Comparison of ENCODE assay signal across 9 cellular contexts in the genomic region with DNA sequence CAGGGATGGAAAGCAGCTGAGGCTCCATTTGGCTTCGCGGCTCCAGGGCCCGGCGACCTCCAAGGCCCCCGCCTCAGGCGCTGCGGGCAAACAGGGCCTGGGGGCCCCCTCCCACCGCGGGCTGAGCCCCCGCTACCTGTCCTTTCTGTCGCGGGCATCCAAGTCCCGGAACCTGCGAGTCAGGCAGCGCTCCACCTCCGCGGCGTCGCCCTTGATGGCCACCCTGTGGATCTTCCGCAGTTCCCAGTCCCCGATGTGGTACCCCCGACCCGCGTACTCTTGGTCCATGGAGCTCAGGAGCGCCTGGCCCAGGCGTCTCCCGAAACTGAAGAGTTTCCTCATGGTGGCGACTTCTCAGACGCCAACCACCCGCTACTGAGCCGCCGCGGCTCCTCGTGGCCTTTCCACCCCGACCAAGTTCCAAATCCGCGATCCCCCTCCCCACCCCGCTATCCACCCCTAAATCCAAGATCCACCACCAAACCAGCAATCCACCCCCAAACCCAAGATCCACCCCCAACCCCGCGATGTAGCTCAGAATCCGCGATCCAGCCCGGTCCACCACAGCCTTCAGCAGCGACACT.
DNase-seq lines count a peak whose midpoint lies in the region; ATAC-seq, FAIRE-seq and TF ChIP-seq lines count a peak whose summit lies in the region.
"Had no signal": no experiment of that assay in that cellular context is flagged by ENCODE, and none has a peak within 500 bp of the region (broad histone marks: within the 10 kb centered on the region; RNA-seq: fewer than 3 reads in every experiment).

No MANE protein-coding gene starts in this region.

- H3K9me3 ChIP-seq in RWPE2 (ENCODE audit: severe bottlenecking) = no peaks in the 10 kb centered on the region
- H3K9me3 ChIP-seq in endothelial cell of umbilical vein (replicated peaks; ENCODE audit: control insufficient read depth, insufficient read depth, low read length) = no peaks in the 10 kb centered on the region
- no peaks in the 10 kb centered on the region for H3K9me3 ChIP-seq in neural cell (ENCODE audit: low read length)
- no peaks in the 10 kb centered on the region for H3K9me3 ChIP-seq in A673 (ENCODE audit: low read depth, low read length, poor library complexity, severe bottlenecking)
- H3K9me3 ChIP-seq: thyroid gland had no signal

- H3K9ac ChIP-seq in endothelial cell of umbilical vein (replicated peaks; ENCODE audit: extremely low read depth, insufficient read depth, low read length) = no peak overlapping the region
- peak overlapping the region; percentile 48 for H3K9ac ChIP-seq in neural cell (ENCODE audit: low read length)

- peaks cover 54% of the 10 kb centered on the region for H3K27me3 ChIP-seq in RWPE2 (ENCODE audit: insufficient read depth, poor library complexity, severe bottlenecking)
- peaks cover 20 to 37% of the 10 kb centered on the region in 2 experiments for H3K27me3 ChIP-seq in endothelial cell of umbilical vein (ENCODE audit: control insufficient read depth in 2 of 2, insufficient read depth in 2 of 2, low read length in 2 of 2)
- H3K27me3 ChIP-seq in neural cell (ENCODE audit: insufficient read depth, low read depth, low read length) = peaks cover 44% of the 10 kb centered on the region
- peaks cover 52% of the 10 kb centered on the region for H3K27me3 ChIP-seq in A673 (replicated peaks; ENCODE audit: insufficient read depth, low read depth, low read length, poor library complexity)
- H3K27me3 ChIP-seq: thyroid gland had no signal

- H3K9me3 Mint-ChIP-seq in CD14-positive monocyte = peaks cover 0 to 15% (median 9%) of the 10 kb centered on the region in 7 donors

- peaks cover 62 to 89% (median 69%) of the 10 kb centered on the region in 3 donors for H3K27me3 Mint-ChIP-seq in CD14-positive monocyte (ENCODE audit: low read depth in 3 of 3)

- BruUV-seq in endothelial cell of umbilical vein (replicated peaks; lab: Mats Ljungman, UMichigan) (no TSS peak), A673 (replicated peaks; lab: Mats Ljungman, UMichigan) (no TSS peak)

- dilution Hi-C loops in endothelial cell of umbilical vein (cut with MboI; ENCODE audit: extremely low pct_ligation_motif_present, low sequenced_read_pairs) = no loop called here

- no peak overlapping the region for H3K4me2 ChIP-seq in endothelial cell of umbilical vein (ENCODE audit: insufficient read depth, low read length)
- peak overlapping the region; percentile 30 for H3K4me2 ChIP-seq in neural cell (ENCODE audit: low read length)

- no peaks in the 10 kb centered on the region for H3K9me1 ChIP-seq in endothelial cell of umbilical vein (replicated peaks; ENCODE audit: control insufficient read depth, extremely low read depth, insufficient read depth, low read length)

- no peaks in the 10 kb centered on the region for H3K79me2 ChIP-seq in endothelial cell of umbilical vein (ENCODE audit: control insufficient read depth, insufficient read depth, low read length)
- H3K79me2 ChIP-seq in neural cell (replicated peaks; ENCODE audit: insufficient read depth, low read length) = no peaks in the 10 kb centered on the region

- peak overlapping the region in 1 of 7 donors; percentile 50 for H3K27ac Mint-ChIP-seq in CD14-positive monocyte

- H3F3A ChIP-seq in neural cell (ENCODE audit: insufficient read depth, low read length, poor library complexity, severe bottlenecking) = no peaks in the 10 kb centered on the region

- peak; percentile 16; the same call in 1 of the 3 replicates for ATAC-seq in RWPE2 (ENCODE audit: low read depth)

- no peak overlapping the region for H3K27ac ChIP-seq in RWPE2 (ENCODE audit: poor library complexity, severe bottlenecking)
- H3K27ac ChIP-seq in endothelial cell of umbilical vein (ENCODE audit: insufficient read depth, low read depth, low read length) = no peak overlapping the region
- no peak overlapping the region for H3K27ac ChIP-seq in neural cell (ENCODE audit: low read length)
- H3K27ac ChIP-seq in A673 (ENCODE audit: low read depth, low read length, poor library complexity, severe bottlenecking) = no peak overlapping the region
- H3K27ac ChIP-seq: thyroid gland had no signal

- DNase-seq in CD14-positive monocyte (ENCODE audit: low spot score) (no peak), RWPE2 (ENCODE audit: low spot score) (no peak), endothelial cell of umbilical vein (ENCODE audit: low read depth, low spot score) (no peak), NCI-H1092 (lab: John Stamatoyannopoulos, UW) (no peak), A673 (ENCODE audit: low spot score) (no peak)
- DNase-seq in central memory CD4-positive, alpha-beta T cell = no peak
- no peak for DNase-seq in activated effector memory CD4-positive, alpha-beta T cell treated with Interleukin-2 at 50 U/mL for 16 hours

- no peak for TF ChIP-seq CTCF in CD14-positive monocyte (IDR thresholded peaks at IDR 0.05)
- TF ChIP-seq CTCF in RWPE2 (IDR thresholded peaks at IDR 0.05; ENCODE audit: poor library complexity, severe bottlenecking) = no peak
- no peak for TF ChIP-seq CTCF in endothelial cell of umbilical vein (IDR thresholded peaks at IDR 0.05; ENCODE audit: extremely low read depth in 1 of 2, insufficient read depth in 1 of 2, low read depth in 1 of 2, low read length in 2 of 2)
- no peak for TF ChIP-seq CTCF in neural cell (IDR thresholded peaks at IDR 0.05; ENCODE audit: poor library complexity, severe bottlenecking)
- no peak for TF ChIP-seq CTCF in A673 (conservative IDR thresholded peaks at IDR 0.05; ENCODE audit: low read depth, low read length)

- TF ChIP-seq POLR2A in endothelial cell of umbilical vein (IDR thresholded peaks at IDR 0.05; ENCODE audit: low read depth, low read length) = no peak

- no peak for TF ChIP-seq EP300 in neural cell (conservative IDR thresholded peaks at IDR 0.05; ENCODE audit: poor library complexity, severe bottlenecking)

- no peak for TF ChIP-seq RAD21 in neural cell (conservative IDR thresholded peaks at IDR 0.05)

- H3K9me2 ChIP-seq in neural cell (ENCODE audit: insufficient read depth, low read length) = no peaks in the 10 kb centered on the region

- H4K20me1 ChIP-seq in endothelial cell of umbilical vein (replicated peaks; ENCODE audit: control insufficient read depth, extremely low read depth, insufficient read depth, low read length) = no peaks in the 10 kb centered on the region
- no peaks in the 10 kb centered on the region for H4K20me1 ChIP-seq in neural cell (ENCODE audit: insufficient read depth)

- H2AFZ ChIP-seq in endothelial cell of umbilical vein (ENCODE audit: low read depth, low read length) (no peak overlapping the region), neural cell (ENCODE audit: low read depth, low read length) (no peak overlapping the region)

- H3K36me3 ChIP-seq in RWPE2 (ENCODE audit: low read depth) (no peaks in the 10 kb centered on the region), endothelial cell of umbilical vein (ENCODE audit: control insufficient read depth in 2 of 2, extremely low read depth in 1 of 2, insufficient read depth in 2 of 2, low read length in 2 of 2) (no peaks in the 10 kb centered on the region), neural cell (ENCODE audit: insufficient read depth, low read length) (no peaks in the 10 kb centered on the region), A673 (ENCODE audit: insufficient read depth, low read length, poor library complexity, severe bottlenecking) (no peaks in the 10 kb centered on the region)
- H3K36me3 ChIP-seq: thyroid gland had no signal

- FAIRE-seq in endothelial cell of umbilical vein (lab: Jason Lieb, UNC) = no peak

- peaks cover 5% of the 10 kb centered on the region for H3K4me1 Mint-ChIP-seq in CD14-positive monocyte

- H3K4me3 ChIP-seq in RWPE2 (ENCODE audit: severe bottlenecking) (peak overlapping the region; percentile 3), endothelial cell of umbilical vein (replicated peaks in 1 of 3; ENCODE audit: insufficient read depth in 1 of 3, low read depth in 1 of 3, low read length in 3 of 3) (no peak overlapping the region), neural cell (ENCODE audit: low read length) (peak overlapping the region; percentile 69), A673 (ENCODE audit: low read depth, low read length, poor library complexity, severe bottlenecking) (no peak overlapping the region)

- CTCF ChIA-PET in endothelial cell of umbilical vein (lab: Charles Lee) = interaction anchor here (0.7 to 1.8 kb wide), 5 partner anchors 9 to 364 kb away, joined by 3 to 15 read pairs (median 7); no protein-coding TSS in a partner anchor
- CTCF ChIA-PET in A673 (lab: Charles Lee) = no interaction called here

- peak overlapping the region; percentile 59 to 90 for H3K4me3 Mint-ChIP-seq in CD14-positive monocyte

- H3K4me1 ChIP-seq in RWPE2 (ENCODE audit: insufficient read depth, poor library complexity, severe bottlenecking) (no peaks in the 10 kb centered on the region), endothelial cell of umbilical vein (ENCODE audit: control insufficient read depth, extremely low read depth, insufficient read depth, low read length) (no peaks in the 10 kb centered on the region), A673 (ENCODE audit: insufficient read depth, low read length, poor library complexity, severe bottlenecking) (no peaks in the 10 kb centered on the region)

- intact Hi-C loops in CD14-positive monocyte (cut with micrococcal nuclease) = no loop called here
- intact Hi-C loops in endothelial cell of umbilical vein (cut with micrococcal nuclease) = loop anchor here (5.0 kb wide), 1 partner anchor 364 kb away; no protein-coding TSS in a partner anchor
- intact Hi-C loops in A673 (cut with micrococcal nuclease; ENCODE audit: unreplicated experiment) = no loop called here

- POLR2A ChIA-PET in endothelial cell of umbilical vein (lab: Charles Lee) (no interaction called here), A673 (lab: Charles Lee; ENCODE audit: low non-redundant PET) (no interaction called here)

- peaks cover 0 to 7% of the 10 kb centered on the region in 2 donors for H3K36me3 Mint-ChIP-seq in CD14-positive monocyte

TF ChIP-seq in endothelial cell of umbilical vein, 7 proteins besides CTCF, POLR2A, EP300 and RAD21:
- TF ChIP-seq GATA2 (IDR thresholded peaks at IDR 0.05; ENCODE audit: insufficient read depth, insufficient read length, low read depth, low read length) (no peak), EZH2 (IDR thresholded peaks at IDR 0.05; ENCODE audit: borderline replicate concordance, low read depth, low read length, severe bottlenecking) (peak; percentile 94)

TF ChIP-seq in neural cell, 6 proteins besides CTCF, POLR2A, EP300 and RAD21:
- TF ChIP-seq MXI1 (conservative IDR thresholded peaks at IDR 0.05; ENCODE audit: poor library complexity, severe bottlenecking) = no peak
- no peak for TF ChIP-seq EZH2 (IDR thresholded peaks at IDR 0.05; ENCODE audit: borderline replicate concordance, insufficient read depth, low read length, poor library complexity, severe bottlenecking)
- TF ChIP-seq TAF1 (IDR thresholded peaks at IDR 0.05; ENCODE audit: low read depth) = no peak
- no peak for TF ChIP-seq SMC3 (conservative IDR thresholded peaks at IDR 0.05; ENCODE audit: poor library complexity)

Comparison
In these comparisons a context has a peak if more than half of its experiments do, and no peak if none do; other contexts are left out.
1. H3K4me3 ChIP-seq: peak in RWPE2 (single experiment) and neural cell (single experiment); none in endothelial cell of umbilical vein (0 of 3) and A673 (single experiment).